ENCODE assay signal across 26 cellular contexts in the genomic region with DNA sequence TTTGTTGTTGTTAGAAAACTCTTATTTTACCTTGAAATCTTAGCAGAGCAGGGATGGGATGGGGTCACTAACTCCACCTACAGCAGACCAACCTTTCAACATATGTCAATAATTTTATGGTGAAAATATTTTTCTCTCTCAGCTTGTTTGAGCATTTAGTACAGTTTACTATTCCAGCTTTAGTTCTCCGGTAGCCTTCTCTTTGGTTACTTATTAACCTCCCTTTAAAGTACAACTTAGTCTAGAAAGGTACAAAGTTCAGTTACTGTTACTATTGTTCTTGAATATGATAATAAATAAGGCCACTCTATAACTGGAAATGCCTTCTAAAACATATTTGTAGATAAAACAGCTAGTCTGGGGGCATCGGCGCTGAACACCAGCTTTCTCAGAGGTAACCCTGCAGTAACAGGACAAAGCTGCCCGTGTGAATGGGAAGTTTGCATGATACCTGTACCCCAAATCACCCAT.
DNase-seq lines count a peak whose midpoint lies in the region; ATAC-seq and TF ChIP-seq lines count a peak whose summit lies in the region.
"Had no signal": no experiment of that assay in that cellular context is flagged by ENCODE, and none has a peak within 500 bp of the region (broad histone marks: within the 10 kb centered on the region; RNA-seq: fewer than 3 reads in every experiment).

No MANE protein-coding gene starts in this region.

- intact Hi-C loops in body of pancreas (cut with DNase I) (no loop called here), dorsolateral prefrontal cortex (cut with DNase I) (no loop called here)

- H3K4me3 ChIP-seq in body of pancreas (no peak overlapping the region), dorsolateral prefrontal cortex (no peak overlapping the region)
- H3K4me3 ChIP-seq: BLaER1 treated with 17β-estradiol and CSF1 and Interleukin-3, amounts not matched to agents 10 nM and 100 nM; cardiac muscle cell; sigmoid colon; SJSA1; upper lobe of left lung had no signal

- H3K27ac ChIP-seq in body of pancreas (peak overlapping the region; percentile 64 to 86 (median 76)), dorsolateral prefrontal cortex (no peak overlapping the region)
- H3K27ac ChIP-seq: BLaER1 treated with 17β-estradiol and CSF1 and Interleukin-3, amounts not matched to agents 10 nM and 100 nM; cardiac muscle cell; sigmoid colon; SJSA1; upper lobe of left lung had no signal

- H3K36me3 Mint-ChIP-seq in progenitor cell of endocrine pancreas (ENCODE audit: insufficient read depth): no peaks in the 10 kb centered on the region
- no peaks in the 10 kb centered on the region for H3K36me3 Mint-ChIP-seq in activated T-cell treated with anti-CD3 and anti-CD28 coated beads, Interleukin-2, amount 50 U/mL, for 4 hours (ENCODE audit: insufficient read depth)
- H3K36me3 Mint-ChIP-seq: activated naive CD4-positive, alpha-beta T cell treated with anti-CD3 and anti-CD28 coated beads, Interleukin-2, amount 50 U/mL, for 24 hours had no signal

- ATAC-seq in body of pancreas (peak; percentile 94), left lobe of liver (peak; percentile 82)
- ATAC-seq in activated T-cell treated with anti-CD3 and anti-CD28 coated beads, Interleukin-2, amount 50 U/mL, for 4 hours: no peak
- ATAC-seq: HCT116 had no signal

- H3K9me3 ChIP-seq in body of pancreas: no peaks in the 10 kb centered on the region
- H3K9me3 ChIP-seq: BLaER1 treated with 17β-estradiol and CSF1 and Interleukin-3, amounts not matched to agents 10 nM and 100 nM; Peyer's patch; sigmoid colon; SJSA1; upper lobe of left lung had no signal

- H3K27me3 ChIP-seq in body of pancreas (no peaks in the 10 kb centered on the region), dorsolateral prefrontal cortex (no peaks in the 10 kb centered on the region)
- H3K27me3 ChIP-seq: BLaER1 treated with 17β-estradiol and CSF1 and Interleukin-3, amounts not matched to agents 10 nM and 100 nM; cardiac muscle cell; Peyer's patch; sigmoid colon; SJSA1; upper lobe of left lung had no signal

- H3K9me3 Mint-ChIP-seq in progenitor cell of endocrine pancreas (ENCODE audit: low read depth): peaks cover 4% of the 10 kb centered on the region
- H3K9me3 Mint-ChIP-seq in activated T-cell treated with anti-CD3 and anti-CD28 coated beads, Interleukin-2, amount 50 U/mL, for 4 hours: no peaks in the 10 kb centered on the region
- H3K9me3 Mint-ChIP-seq: activated CD4-positive, alpha-beta T cell treated with anti-CD3 and anti-CD28 coated beads, Interleukin-2, amount 10 ng/mL, durations not matched to agents 7 days and 5 days; activated naive CD4-positive, alpha-beta T cell treated with anti-CD3 and anti-CD28 coated beads, Interleukin-2, amount 50 U/mL, for 24 hours had no signal

- no peaks in the 10 kb centered on the region for H3K27me3 Mint-ChIP-seq in progenitor cell of endocrine pancreas
- peaks cover 8% of the 10 kb centered on the region for H3K27me3 Mint-ChIP-seq in activated T-cell treated with anti-CD3 and anti-CD28 coated beads, Interleukin-2, amount 50 U/mL, for 4 hours (ENCODE audit: low read depth)

- TF ChIP-seq CTCF in body of pancreas (IDR thresholded peaks at IDR 0.05) (no peak), progenitor cell of endocrine pancreas (IDR thresholded peaks at IDR 0.05; ENCODE audit: unreplicated experiment) (no peak), dorsolateral prefrontal cortex (IDR thresholded peaks at IDR 0.05 in 54 of 56, conservative IDR thresholded peaks at IDR 0.05 in 2 of 56; ENCODE audit: low read depth in 1 of 56, partially characterized antibody in 56 of 56) (no peak)

- peak in 2 of 3 donors; percentile 26 to 34 for TF ChIP-seq POLR2A in body of pancreas (IDR thresholded peaks at IDR 0.05)

- H3K4me3 Mint-ChIP-seq in progenitor cell of endocrine pancreas (ENCODE audit: low read depth): peak overlapping the region; percentile 30
- H3K4me3 Mint-ChIP-seq in activated T-cell treated with anti-CD3 and anti-CD28 coated beads, Interleukin-2, amount 50 U/mL, for 4 hours: no peak overlapping the region
- H3K4me3 Mint-ChIP-seq: activated CD4-positive, alpha-beta T cell treated with anti-CD3 and anti-CD28 coated beads, Interleukin-2, amount 10 ng/mL, durations not matched to agents 7 days and 5 days; activated naive CD4-positive, alpha-beta T cell treated with anti-CD3 and anti-CD28 coated beads, Interleukin-2, amount 50 U/mL, for 24 hours had no signal

- WGBS in body of pancreas, 2 donors: 11 to 15% methylated on average over 4 of the region's 4 CpGs

- peak; percentile 3 for DNase-seq in COLO668 (lab: John Stamatoyannopoulos, UW; ENCODE audit: unreplicated experiment)
- DNase-seq in body of pancreas: peak in 1 of 4 donors; percentile 23
- DNase-seq in left lobe of liver (ENCODE audit: low spot score): no peak
- DNase-seq in progenitor cell of endocrine pancreas (ENCODE audit: low spot score, unreplicated experiment): no peak
- no peak for DNase-seq in activated T-cell treated with anti-CD3 and anti-CD28 coated beads, Interleukin-2, amount 50 U/mL, for 4 hours
- DNase-seq in NCI-H2196 (lab: John Stamatoyannopoulos, UW; ENCODE audit: unreplicated experiment): no peak
- no peak for DNase-seq in NCI-H1417 (lab: John Stamatoyannopoulos, UW)
- DNase-seq in dorsolateral prefrontal cortex: no peak
- DNase-seq: activated CD4-positive, alpha-beta T cell treated with anti-CD3 and anti-CD28 coated beads, Interleukin-2, amount 10 ng/mL, durations not matched to agents 7 days and 5 days; anterior cingulate cortex; dermis blood vessel endothelial cell; head of caudate nucleus; Karpas-422; left ventricle myocardium superior; NCI-H1694; NCI-H524; Peyer's patch; posterior cingulate gyrus; sigmoid colon; stimulated activated CD8-positive, alpha-beta memory T cell treated with anti-CD3 and anti-CD28 coated beads, Interleukin-4, amount 100 ng/mL, for 48 hours; upper lobe of left lung had no signal

- peak overlapping the region; percentile 79 for H3K27ac Mint-ChIP-seq in progenitor cell of endocrine pancreas
- H3K27ac Mint-ChIP-seq: activated CD4-positive, alpha-beta T cell treated with anti-CD3 and anti-CD28 coated beads, Interleukin-2, amount 10 ng/mL, durations not matched to agents 7 days and 5 days; activated naive CD4-positive, alpha-beta T cell treated with anti-CD3 and anti-CD28 coated beads, Interleukin-2, amount 50 U/mL, for 24 hours had no signal

- H3K4me1 ChIP-seq in body of pancreas: peaks cover 51% of the 10 kb centered on the region
- H3K4me1 ChIP-seq: SJSA1, upper lobe of left lung had no signal

- H3K36me3 ChIP-seq in body of pancreas (replicated peaks in 1 of 2; ENCODE audit: insufficient read depth in 1 of 2, low read depth in 2 of 2): no peaks in the 10 kb centered on the region
- H3K36me3 ChIP-seq: BLaER1 treated with 17β-estradiol and CSF1 and Interleukin-3, amounts not matched to agents 10 nM and 100 nM; cardiac muscle cell; Peyer's patch; sigmoid colon; SJSA1; upper lobe of left lung had no signal

- peaks cover 24% of the 10 kb centered on the region for H3K4me1 Mint-ChIP-seq in progenitor cell of endocrine pancreas (ENCODE audit: low read depth)
- no peaks in the 10 kb centered on the region for H3K4me1 Mint-ChIP-seq in activated T-cell treated with anti-CD3 and anti-CD28 coated beads, Interleukin-2, amount 50 U/mL, for 4 hours (ENCODE audit: low read depth)
- H3K4me1 Mint-ChIP-seq: activated CD4-positive, alpha-beta T cell treated with anti-CD3 and anti-CD28 coated beads, Interleukin-2, amount 10 ng/mL, durations not matched to agents 7 days and 5 days; activated naive CD4-positive, alpha-beta T cell treated with anti-CD3 and anti-CD28 coated beads, Interleukin-2, amount 50 U/mL, for 24 hours had no signal

Comparison
In these comparisons a context has a peak if more than half of its experiments do, and no peak if none do; other contexts are left out.
1. ATAC-seq: peak in body of pancreas (single experiment) and left lobe of liver (single experiment); none in activated T-cell treated with anti-CD3 and anti-CD28 coated beads, Interleukin-2, amount 50 U/mL, for 4 hours (0 of 2).
2. H3K27ac ChIP-seq: peak in body of pancreas (4 of 4); none in dorsolateral prefrontal cortex (0 of 59).